30 cellular contexts compared by ENCODE assay signal in the genomic region with DNA sequence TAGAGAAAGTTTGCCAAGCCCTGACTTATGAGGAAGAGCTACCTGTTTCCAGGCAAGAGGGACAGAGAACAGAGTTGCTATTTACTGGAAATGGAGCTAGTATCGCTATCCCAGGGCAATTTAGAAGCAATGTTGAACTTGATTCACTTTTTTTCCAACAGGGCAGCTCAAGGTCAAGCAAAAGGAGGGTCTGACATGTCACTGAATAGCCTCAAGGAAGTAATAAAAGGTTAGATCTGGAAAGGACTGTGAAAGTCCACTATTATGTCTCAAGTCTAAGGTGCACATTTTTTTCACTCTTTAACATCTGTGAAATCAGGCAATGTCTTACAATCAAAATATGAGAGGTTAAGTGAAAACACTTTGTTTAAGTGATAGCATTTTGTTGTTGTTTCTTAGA.
"Had no signal": no experiment of that assay in that cellular context is flagged by ENCODE, and none has a peak within 500 bp of the region (broad histone marks: within the 10 kb centered on the region; RNA-seq: fewer than 3 reads in every experiment).

No MANE protein-coding gene starts in this region.

- H3K27me3 Mint-ChIP-seq: activated CD4-positive, alpha-beta T cell treated with anti-CD3 and anti-CD28 coated beads for 36 hours; activated CD4-positive, alpha-beta T cell treated with anti-CD3 and anti-CD28 coated beads, Interleukin-2, amount 10 ng/mL, durations not matched to agents 7 days and 5 days; activated naive CD4-positive, alpha-beta T cell treated with anti-CD3 and anti-CD28 coated beads, Interleukin-2, amount 10 ng/mL, durations not matched to agents 7 days and 5 days; activated naive CD8-positive, alpha-beta T cell; activated T-cell treated with anti-CD3 and anti-CD28 coated beads, Interleukin-2, amount 50 U/mL, for 24 hours had no signal

- H3K27me3 ChIP-seq: brain microvascular endothelial cell, MG63, Peyer's patch had no signal

- H3K36me3 Mint-ChIP-seq: activated naive CD4-positive, alpha-beta T cell treated with anti-CD3 and anti-CD28 coated beads, Interleukin-2, amount 10 ng/mL, durations not matched to agents 7 days and 5 days; activated naive CD8-positive, alpha-beta T cell; WTC11 had no signal

- H3K4me1 Mint-ChIP-seq: activated naive CD4-positive, alpha-beta T cell treated with anti-CD3 and anti-CD28 coated beads, Interleukin-2, amount 10 ng/mL, durations not matched to agents 7 days and 5 days had no signal

- H3K9me3 ChIP-seq: MG63, Peyer's patch had no signal

- H3K4me1 ChIP-seq: Peyer's patch had no signal

- ATAC-seq: activated CD8-positive, alpha-beta T cell treated with anti-CD3 and anti-CD28 coated beads, Interleukin-2, amount 10 ng/mL, durations not matched to agents 7 days and 5 days had no signal

- H3K4me3 Mint-ChIP-seq: activated CD4-positive, alpha-beta T cell treated with anti-CD3 and anti-CD28 coated beads for 36 hours; activated CD4-positive, alpha-beta T cell treated with anti-CD3 and anti-CD28 coated beads, Interleukin-2, amount 10 ng/mL, durations not matched to agents 7 days and 5 days; activated CD8-positive, alpha-beta T cell treated with anti-CD3 and anti-CD28 coated beads, Interleukin-2, amount 10 ng/mL, durations not matched to agents 7 days and 5 days; activated naive CD4-positive, alpha-beta T cell treated with anti-CD3 and anti-CD28 coated beads, Interleukin-2, amount 10 ng/mL, durations not matched to agents 7 days and 5 days; activated naive CD8-positive, alpha-beta T cell; activated T-cell treated with anti-CD3 and anti-CD28 coated beads, Interleukin-2, amount 50 U/mL, for 24 hours; WTC11 had no signal

- DNase-seq: activated CD4-positive, alpha-beta T cell treated with anti-CD3 and anti-CD28 coated beads for 36 hours; activated CD4-positive, alpha-beta T cell treated with anti-CD3 and anti-CD28 coated beads, Interleukin-2, amount 10 ng/mL, durations not matched to agents 7 days and 5 days; activated CD4-positive, alpha-beta T cell treated with anti-CD3 and anti-CD28 coated beads, Interleukin-2, amount 50 U/mL, for 48 hours; activated CD8-positive, alpha-beta T cell treated with anti-CD3 and anti-CD28 coated beads, Interleukin-2, amount 10 ng/mL, durations not matched to agents 7 days and 5 days; activated naive CD4-positive, alpha-beta T cell treated with anti-CD3 and anti-CD28 coated beads, Interleukin-2, amount 10 ng/mL, durations not matched to agents 7 days and 5 days; activated T-cell treated with anti-CD3 and anti-CD28 coated beads, Interleukin-2, amount 50 U/mL, for 24 hours; amniotic stem cell; aorta; brain microvascular endothelial cell; Kasumi-1; KG1; MG63; MV-4-11; NCI-H1092; NCI-H1436 treated with DMSO at 0.1 percent for 48 hours; NCI-H1694 treated with DMSO at 0.1 percent for 48 hours; NCI-H2029; NCI-H345; NCI-H524 treated with DMSO at 0.1 percent for 48 hours; NK-92 treated with Interleukin-12 subunit alpha and Interleukin-12 subunit beta, amount 100 ng/mL, for 24 hours; PC-3; Peyer's patch; RPMI8226; SHP77 treated with DMSO at 0.1 percent for 48 hours; T-helper 1 cell; T-helper 2 cell; T1000 had no signal

- H3K27ac Mint-ChIP-seq: activated CD4-positive, alpha-beta T cell treated with anti-CD3 and anti-CD28 coated beads for 36 hours; activated CD4-positive, alpha-beta T cell treated with anti-CD3 and anti-CD28 coated beads, Interleukin-2, amount 10 ng/mL, durations not matched to agents 7 days and 5 days; activated CD8-positive, alpha-beta T cell treated with anti-CD3 and anti-CD28 coated beads, Interleukin-2, amount 10 ng/mL, durations not matched to agents 7 days and 5 days; activated naive CD4-positive, alpha-beta T cell treated with anti-CD3 and anti-CD28 coated beads, Interleukin-2, amount 10 ng/mL, durations not matched to agents 7 days and 5 days; activated naive CD8-positive, alpha-beta T cell; activated T-cell treated with anti-CD3 and anti-CD28 coated beads, Interleukin-2, amount 50 U/mL, for 24 hours; WTC11 had no signal

- H3K4me3 ChIP-seq: MG63, Peyer's patch had no signal

- H3K36me3 ChIP-seq: brain microvascular endothelial cell, MG63 had no signal

- FAIRE-seq: TTC549 had no signal

- H3K9me3 Mint-ChIP-seq: activated CD4-positive, alpha-beta T cell treated with anti-CD3 and anti-CD28 coated beads, Interleukin-2, amount 10 ng/mL, durations not matched to agents 7 days and 5 days; activated naive CD4-positive, alpha-beta T cell treated with anti-CD3 and anti-CD28 coated beads, Interleukin-2, amount 10 ng/mL, durations not matched to agents 7 days and 5 days; activated T-cell treated with anti-CD3 and anti-CD28 coated beads, Interleukin-2, amount 50 U/mL, for 24 hours; WTC11 had no signal

- H3K27ac ChIP-seq: brain microvascular endothelial cell had no signal
